Comparison of ENCODE assay signal across 16 cellular contexts in genomic region chr16:75062944-75063444, GRCh38. TPM values are rescaled to one million over a fixed set of nuclear protein-coding genes. Genes with fewer than 3 reads are reported as not detected.
DNase-seq lines count a peak whose midpoint lies in the region; ATAC-seq, FAIRE-seq and TF ChIP-seq lines count a peak whose summit lies in the region.
"Had no signal": no experiment of that assay in that cellular context is flagged by ENCODE, and none has a peak within 500 bp of the region (broad histone marks: within the 10 kb centered on the region; RNA-seq: fewer than 3 reads in every experiment).

No MANE protein-coding gene starts in this region.

- no peak overlapping the region for H3K4me2 ChIP-seq in A549

- H3K4me1 Mint-ChIP-seq in neural crest cell = peaks cover 30% of the 10 kb centered on the region
- H3K4me1 Mint-ChIP-seq: stimulated activated memory B cell treated with anti-CD40 and anti-IgM and Interleukin-4, amounts not matched to agents 10 μg/mL and 1 μg/mL and 100 μg/mL, for 72 hours had no signal

- no peaks in the 10 kb centered on the region for H3K9me3 ChIP-seq in A549

- WGBS in A549 (ENCODE audit: missing lambda C conversion rate) = 88% methylated on average over 9 of the region's 9 CpGs

- no peak overlapping the region for H3K4me3 Mint-ChIP-seq in neural crest cell
- H3K4me3 Mint-ChIP-seq: brain; stimulated activated memory B cell treated with anti-CD40 and anti-IgM and Interleukin-4, amounts not matched to agents 10 μg/mL and 1 μg/mL and 100 μg/mL, for 72 hours had no signal

- POLR2A ChIA-PET in A549 (lab: Yijun Ruan, JAX) = no interaction called here

- H3K9me3 Mint-ChIP-seq in neural crest cell = peaks cover 2% of the 10 kb centered on the region
- H3K9me3 Mint-ChIP-seq: stimulated activated memory B cell treated with anti-CD40 and anti-IgM and Interleukin-4, amounts not matched to agents 10 μg/mL and 1 μg/mL and 100 μg/mL, for 72 hours had no signal

- no peak for TF ChIP-seq EP300 in A549 (IDR thresholded peaks at IDR 0.05)

- no peak for DNase-seq in A549 (ENCODE audit: low read depth in 1 of 2, low spot score in 1 of 2)
- peak; percentile 35 for DNase-seq in ELF-1 (ENCODE audit: low read depth, low spot score)
- no peak for DNase-seq in epithelial cell of proximal tubule (ENCODE audit: low read depth)
- DNase-seq in neural crest cell (ENCODE audit: low read depth, low spot score) = no peak
- no peak for DNase-seq in NK-92 treated with Interleukin-12 subunit alpha and Interleukin-12 subunit beta, amount 100 ng/mL, for 24 hours (lab: John Stamatoyannopoulos, UW)
- no peak for DNase-seq in NCI-H446 treated with DMSO at 0.1 percent for 48 hours (lab: John Stamatoyannopoulos, UW)
- no peak for DNase-seq in COR-L47 (lab: John Stamatoyannopoulos, UW)
- DNase-seq in left lobe of liver (ENCODE audit: low spot score) = no peak
- DNase-seq: activated T-cell treated with anti-CD3 and anti-CD28 coated beads, Interleukin-2, amount 50 U/mL, for 48 hours; GOT3; NCI-H1105; OCI-M1; stimulated activated CD4-positive, alpha-beta T cell treated with anti-CD3 and anti-CD28 coated beads, Interleukin-4, amount 100 ng/mL, for 1 hour had no signal

- H3K36me3 Mint-ChIP-seq in neural crest cell (ENCODE audit: low read depth) = peaks cover 9% of the 10 kb centered on the region
- H3K36me3 Mint-ChIP-seq: stimulated activated memory B cell treated with anti-CD40 and anti-IgM and Interleukin-4, amounts not matched to agents 10 μg/mL and 1 μg/mL and 100 μg/mL, for 72 hours had no signal

- CTCF ChIA-PET in A549 (lab: Yijun Ruan, JAX) = interaction anchor here (0.6 to 1.9 kb wide), 10 partner anchors 10 to 96 kb away, joined by 3 to 7 read pairs (median 4); no protein-coding TSS in a partner anchor

- FAIRE-seq in A549 (lab: Jason Lieb, UNC) = no peak

- ATAC-seq in A549 = no peak
- no peak for ATAC-seq in left lobe of liver
- ATAC-seq: activated CD4-positive, CD25-positive, alpha-beta regulatory T cell treated with anti-CD3 and anti-CD28 coated beads, Interleukin-2, amount 50 U/mL, for 24 hours; stimulated activated memory B cell treated with anti-CD40 and anti-IgM and Interleukin-4, amounts not matched to agents 10 μg/mL and 1 μg/mL and 100 μg/mL, for 72 hours had no signal

- no peak for TF ChIP-seq RAD21 in A549 (conservative IDR thresholded peaks at IDR 0.05 in 1 of 2, IDR thresholded peaks at IDR 0.05 in 1 of 2)

- peaks cover 27% of the 10 kb centered on the region for H3K4me1 ChIP-seq in A549

- H3K4me3 ChIP-seq in A549 (no peak overlapping the region), epithelial cell of proximal tubule (ENCODE audit: low read depth, low read length) (no peak overlapping the region)

- TF ChIP-seq CTCF in A549 (IDR thresholded peaks at IDR 0.05) (no peak), epithelial cell of proximal tubule (conservative IDR thresholded peaks at IDR 0.05; ENCODE audit: low read depth, low read length) (peak; percentile 6), neural crest cell (conservative IDR thresholded peaks at IDR 0.05) (no peak)

- peak overlapping the region; percentile 23 to 66; a peak in 3 of 6 replicates for H3K27ac ChIP-seq in A549

- no peaks in the 10 kb centered on the region for H3K27me3 Mint-ChIP-seq in neural crest cell (ENCODE audit: low read depth)
- H3K27me3 Mint-ChIP-seq: brain had no signal

- peak overlapping the region; percentile 22 for H3K27ac Mint-ChIP-seq in neural crest cell (ENCODE audit: unreplicated experiment)
- H3K27ac Mint-ChIP-seq: stimulated activated memory B cell treated with anti-CD40 and anti-IgM and Interleukin-4, amounts not matched to agents 10 μg/mL and 1 μg/mL and 100 μg/mL, for 72 hours had no signal

- no peak for TF ChIP-seq POLR2A in A549 (IDR thresholded peaks at IDR 0.05; ENCODE audit: low read length)

TF ChIP-seq in A549, 52 proteins besides CTCF, POLR2A, EP300 and RAD21:
- TF ChIP-seq HOXB13 (CRISPR knock-in tag; IDR thresholded peaks at IDR 0.05; ENCODE audit: low read depth) = no peak
- TF ChIP-seq JUN (IDR thresholded peaks at IDR 0.05) = no peak
- no peak for TF ChIP-seq KDM5A (IDR thresholded peaks at IDR 0.05)
- no peak for TF ChIP-seq PHF8 (IDR thresholded peaks at IDR 0.05; ENCODE audit: borderline replicate concordance, low read depth)
- peak; percentile 28 for TF ChIP-seq MAFK (IDR thresholded peaks at IDR 0.05; ENCODE audit: partially characterized antibody)
TF ChIP-seq in A549: peak in this region for 1.

RNA-seq across cellular contexts. Expression of gene LDHD, which starts 53.6 kb away (rescaled TPM):
- 0.79 and 0.90 TPM in 2 replicates for polyA plus RNA-seq in A549 (2011; rRNA removed)
- polyA plus RNA-seq in A549 (2012; cell fraction: cytosol; rRNA removed) = 1.1 and 1.4 TPM in 2 replicates
- 3.0 and 3.8 TPM in 2 replicates for polyA plus RNA-seq in A549 (2012; cell fraction: nucleus; rRNA removed)
- 0.83 to 1.3 TPM (median 1.1 TPM) in 3 replicates for polyA plus RNA-seq in A549 (2017; fragmentation: RNase III; extraction: RNeasy Plus Mini Kit Qiagen cat#74134 plus additional on column Dnase treatment)
- polyA minus RNA-seq in A549 (2011; rRNA and poly(A)+ RNA removed) = 0.44 and 0.87 TPM in 2 replicates
- total RNA-seq in epithelial cell of proximal tubule = 0.12 TPM in 1 of 2 replicates, not detected in the other
- 0.56 TPM in 1 of 2 replicates, not detected in the other for total RNA-seq in neural crest cell
- total RNA-seq in left lobe of liver = 113 TPM

Comparison
In these comparisons a context has a peak if more than half of its experiments do, and no peak if none do; other contexts are left out.
1. RNA of gene LDHD, which starts 53.6 kb away (total RNA-seq): 113 TPM in left lobe of liver (single experiment); 0.56 TPM in neural crest cell and 0.12 TPM in epithelial cell of proximal tubule; every median in the first group is over 10 times any median in the second.